ENCODE assay signal across 10 cellular contexts in genomic region chr2:138536302-138536701, GRCh38. TPM values are rescaled to one million over a fixed set of nuclear protein-coding genes. Genes with fewer than 3 reads are reported as not detected.
A peak's percentile ranks its signal among the peaks of the same experiment; 100 is the strongest.
DNase-seq lines count a peak whose midpoint lies in the region; ATAC-seq and TF ChIP-seq lines count a peak whose summit lies in the region.
"Had no signal": no experiment of that assay in that cellular context is flagged by ENCODE, and none has a peak within 500 bp of the region (broad histone marks: within the 10 kb centered on the region; RNA-seq: fewer than 3 reads in every experiment).

No MANE protein-coding gene starts in this region.

- peaks cover 2% of the 10 kb centered on the region for H3K27me3 Mint-ChIP-seq in activated T-helper 1 cell treated with anti-CD3 and anti-CD28 coated beads, Interleukin-12 subunit alpha, Interleukin-12 subunit beta, Interleukin-2, Interleukin-4 antibody, amounts not matched to agents 30 ng/mL and 10 ng/mL and 1 ng/mL, durations not matched to agents 14 hours and 24 hours and 36 hours (ENCODE audit: insufficient read depth)
- no peaks in the 10 kb centered on the region for H3K27me3 Mint-ChIP-seq in Calu3 (ENCODE audit: unreplicated experiment)

- DNase-seq in Daoy (ENCODE audit: low read depth) (peak; percentile 42), foreskin melanocyte (peak; percentile 13), NCI-H345 treated with DMSO at 0.1 percent for 48 hours (lab: John Stamatoyannopoulos, UW; ENCODE audit: unreplicated experiment) (no peak), lower lobe of right lung (no peak), Calu3 (no peak)
- DNase-seq in activated T-helper 1 cell treated with anti-CD3 and anti-CD28 coated beads, Interleukin-12 subunit alpha, Interleukin-12 subunit beta, Interleukin-2, Interleukin-4 antibody, amounts not matched to agents 30 ng/mL and 10 ng/mL and 1 ng/mL, durations not matched to agents 14 hours and 24 hours and 36 hours (ENCODE audit: low spot score): no peak
- DNase-seq: hypothalamus had no signal

- H3K27me3 ChIP-seq in lower lobe of right lung (ENCODE audit: low read depth): no peaks in the 10 kb centered on the region

- BruUV-seq in Calu3 (replicated peaks; lab: Mats Ljungman, UMichigan): no TSS peak

- no peak overlapping the region for H3K4me3 Mint-ChIP-seq in activated T-helper 1 cell treated with anti-CD3 and anti-CD28 coated beads, Interleukin-12 subunit alpha, Interleukin-12 subunit beta, Interleukin-2, Interleukin-4 antibody, amounts not matched to agents 30 ng/mL and 10 ng/mL and 1 ng/mL, durations not matched to agents 14 hours and 24 hours and 36 hours
- H3K4me3 Mint-ChIP-seq in Calu3 (ENCODE audit: low read depth, unreplicated experiment): no peak overlapping the region

- H3K27ac Mint-ChIP-seq in activated T-helper 1 cell treated with anti-CD3 and anti-CD28 coated beads, Interleukin-12 subunit alpha, Interleukin-12 subunit beta, Interleukin-2, Interleukin-4 antibody, amounts not matched to agents 30 ng/mL and 10 ng/mL and 1 ng/mL, durations not matched to agents 14 hours and 24 hours and 36 hours: no peak overlapping the region
- H3K27ac Mint-ChIP-seq in Calu3 (ENCODE audit: unreplicated experiment): no peak overlapping the region

- no peak overlapping the region for H3K27ac ChIP-seq in lower lobe of right lung

- H3K9me3 ChIP-seq in lower lobe of right lung: peaks cover 6% of the 10 kb centered on the region

- no peaks in the 10 kb centered on the region for H3K4me1 Mint-ChIP-seq in activated T-helper 1 cell treated with anti-CD3 and anti-CD28 coated beads, Interleukin-12 subunit alpha, Interleukin-12 subunit beta, Interleukin-2, Interleukin-4 antibody, amounts not matched to agents 30 ng/mL and 10 ng/mL and 1 ng/mL, durations not matched to agents 14 hours and 24 hours and 36 hours (ENCODE audit: low read depth)
- peaks cover 20% of the 10 kb centered on the region for H3K4me1 Mint-ChIP-seq in Calu3 (ENCODE audit: low read depth, unreplicated experiment)

- no peaks in the 10 kb centered on the region for H3K4me1 ChIP-seq in lower lobe of right lung

- ATAC-seq in GM21423 (IDR thresholded peaks at IDR 0.05; ENCODE audit: unreplicated experiment): peak; percentile 81
- ATAC-seq in HG03521 (IDR thresholded peaks at IDR 0.05; ENCODE audit: unreplicated experiment): peak; percentile 64
- no peak for ATAC-seq in lower lobe of right lung

- intact Hi-C loops in activated T-helper 1 cell treated with anti-CD3 and anti-CD28 coated beads, Interleukin-12 subunit alpha, Interleukin-12 subunit beta, Interleukin-2, Interleukin-4 antibody, amounts not matched to agents 30 ng/mL and 10 ng/mL and 1 ng/mL, durations not matched to agents 14 hours and 24 hours and 36 hours (cut with micrococcal nuclease): no loop called here
- intact Hi-C loops in lower lobe of right lung (cut with DNase I) (no loop called here), Calu3 (cut with micrococcal nuclease; ENCODE audit: unreplicated experiment) (no loop called here)

- H3K36me3 ChIP-seq in lower lobe of right lung: no peaks in the 10 kb centered on the region

- CTCF ChIA-PET in Calu3 (lab: Charles Lee): no interaction called here

- H3K4me3 ChIP-seq in lower lobe of right lung: no peak overlapping the region
- H3K4me3 ChIP-seq: smooth muscle cell had no signal

- H3K36me3 Mint-ChIP-seq in activated T-helper 1 cell treated with anti-CD3 and anti-CD28 coated beads, Interleukin-12 subunit alpha, Interleukin-12 subunit beta, Interleukin-2, Interleukin-4 antibody, amounts not matched to agents 30 ng/mL and 10 ng/mL and 1 ng/mL, durations not matched to agents 14 hours and 24 hours and 36 hours (ENCODE audit: low read depth): peaks cover 14% of the 10 kb centered on the region
- H3K36me3 Mint-ChIP-seq in Calu3 (ENCODE audit: insufficient read depth, unreplicated experiment): no peaks in the 10 kb centered on the region

- peaks cover 12% of the 10 kb centered on the region for H3K9me3 Mint-ChIP-seq in activated T-helper 1 cell treated with anti-CD3 and anti-CD28 coated beads, Interleukin-12 subunit alpha, Interleukin-12 subunit beta, Interleukin-2, Interleukin-4 antibody, amounts not matched to agents 30 ng/mL and 10 ng/mL and 1 ng/mL, durations not matched to agents 14 hours and 24 hours and 36 hours
- peaks cover 5% of the 10 kb centered on the region for H3K9me3 Mint-ChIP-seq in Calu3 (ENCODE audit: low read depth, unreplicated experiment)

- no peak for TF ChIP-seq CTCF in lower lobe of right lung (IDR thresholded peaks at IDR 0.05)
- TF ChIP-seq CTCF in Calu3 (IDR thresholded peaks at IDR 0.05; ENCODE audit: unreplicated experiment): no peak

RNA-seq across cellular contexts. Expression of gene SPOPL, which starts 34.7 kb away (rescaled TPM):
- total RNA-seq in Daoy (2014; rRNA removed; shearing (Covaris generic)): 11.5 and 20.2 TPM in 2 replicates
- total RNA-seq in activated T-helper 1 cell treated with anti-CD3 and anti-CD28 coated beads, Interleukin-12 subunit alpha, Interleukin-12 subunit beta, Interleukin-2, Interleukin-4 antibody, amounts not matched to agents 30 ng/mL and 10 ng/mL and 1 ng/mL, durations not matched to agents 14 hours and 24 hours and 36 hours: 19.6 and 20.2 TPM in 2 replicates
- total RNA-seq in lower lobe of right lung (34.2 TPM), Calu3 (2022) (37.8 and 40.8 TPM in 2 replicates)

Comparison
In these comparisons a context has a peak if more than half of its experiments do, and no peak if none do; other contexts are left out.
1. DNase-seq: peak in Daoy (single experiment) and foreskin melanocyte (single experiment); none in NCI-H345 treated with DMSO at 0.1 percent for 48 hours (single experiment), activated T-helper 1 cell treated with anti-CD3 and anti-CD28 coated beads, Interleukin-12 subunit alpha, Interleukin-12 subunit beta, Interleukin-2, Interleukin-4 antibody, amounts not matched to agents 30 ng/mL and 10 ng/mL and 1 ng/mL, durations not matched to agents 14 hours and 24 hours and 36 hours (single experiment), lower lobe of right lung (single experiment) and Calu3 (single experiment).
2. ATAC-seq: peak in GM21423 (single experiment) and HG03521 (single experiment); none in lower lobe of right lung (0 of 2).